In genomic region chr17:39461113-39461910, GRCh38 we compare ENCODE assay signal across 7 cellular contexts. TPM values are rescaled to one million over a fixed set of nuclear protein-coding genes. Genes with fewer than 3 reads are reported as not detected.
DNase-seq lines count a peak whose midpoint lies in the region; ATAC-seq, FAIRE-seq and TF ChIP-seq lines count a peak whose summit lies in the region.

CDK12 (plus strand) TSS chr17:39461486; CDS start chr17:39462072, 586 bp downstream.

- ATAC-seq in GM18517 (IDR thresholded peaks at IDR 0.05; ENCODE audit: unreplicated experiment) (peak; percentile 73), HG03060 (IDR thresholded peaks at IDR 0.05; ENCODE audit: low read depth, unreplicated experiment) (peak; percentile 88), body of pancreas (peak; percentile 93), sciatic nerve (peak; percentile 96)

- peak; percentile 80 to 98 (median 97) for TF ChIP-seq POLR2A in body of pancreas (IDR thresholded peaks at IDR 0.05)

- intact Hi-C loops in body of pancreas (cut with DNase I) = no loop called here
- intact Hi-C loops in sciatic nerve (cut with DNase I) = no loop called here

- H3K27me3 ChIP-seq in body of pancreas = no peaks in the 10 kb centered on the region

- WGBS in body of pancreas, 2 donors = 1% methylated on average over 30 to 48 of the region's 49 CpGs

- FAIRE-seq in TTC549 (lab: Jason Lieb, UNC) = peak; percentile 84

- H3K36me3 ChIP-seq in body of pancreas (replicated peaks in 1 of 2; ENCODE audit: insufficient read depth in 1 of 2, low read depth in 2 of 2) = no peaks in the 10 kb centered on the region

- H3K4me1 ChIP-seq in body of pancreas = peaks cover 30% of the 10 kb centered on the region

- H3K4me3 ChIP-seq in body of pancreas = peak within 1 kb of the TSS; percentile 40 to 78

- peak within 1 kb of the TSS; percentile 89 to 99 (median 96) for H3K27ac ChIP-seq in body of pancreas

- H3K9me3 ChIP-seq in body of pancreas = no peaks in the 10 kb centered on the region

- TF ChIP-seq CTCF in body of pancreas (IDR thresholded peaks at IDR 0.05) = peak in 1 of 7 experiments; percentile 23

- DNase-seq in NCI-H2107 treated with DMSO at 0.1 percent for 48 hours (lab: John Stamatoyannopoulos, UW; ENCODE audit: unreplicated experiment) (peak; percentile 96), body of pancreas (peak; percentile 97 to 99 (median 98)), iPS DF 19.7 (ENCODE audit: low read depth, low spot score) (peak; percentile 97), sciatic nerve (ENCODE audit: low spot score) (peak; percentile 97)

RNA-seq across cellular contexts. Expression of gene CDK12, which starts in this region (rescaled TPM):
- total RNA-seq in body of pancreas (10 to 100 TPM; 17.4 to 25.1 TPM), sciatic nerve (65.2 TPM)

Comparison
In these comparisons a context has a peak if more than half of its experiments do, and no peak if none do; other contexts are left out.
1. Peak in every context shown above with its lines: DNase-seq, ATAC-seq, H3K4me3 ChIP-seq and H3K27ac ChIP-seq.